In genomic region chrX:48540015-48540350, GRCh38 we compare ENCODE assay signal across 8 cellular contexts. TPM values are rescaled to one million over a fixed set of nuclear protein-coding genes. Genes with fewer than 3 reads are reported as not detected.
A peak's percentile ranks its signal among the peaks of the same experiment; 100 is the strongest.
DNase-seq lines count a peak whose midpoint lies in the region; ATAC-seq and TF ChIP-seq lines count a peak whose summit lies in the region.

No MANE protein-coding gene starts in this region.

- TF ChIP-seq CTCF in RWPE1 (conservative IDR thresholded peaks at IDR 0.05; ENCODE audit: low read depth) (no peak), smooth muscle cell (IDR thresholded peaks at IDR 0.05; ENCODE audit: borderline replicate concordance, insufficient read depth, poor library complexity, severe bottlenecking) (no peak)

- H3K36me3 ChIP-seq in iPS DF 6.9 (ENCODE audit: control insufficient read depth, insufficient read depth, low read length) (no peaks in the 10 kb centered on the region), smooth muscle cell (ENCODE audit: low read depth) (no peaks in the 10 kb centered on the region)

- H3K27ac ChIP-seq in RWPE1 (peak overlapping the region; percentile 84), iPS DF 6.9 (ENCODE audit: low read length) (no peak overlapping the region), smooth muscle cell (ENCODE audit: low read depth) (peak overlapping the region; percentile 57)

- CTCF ChIA-PET in RWPE1 (lab: Yijun Ruan, JAX) = interaction anchor here (0.6 to 1.5 kb wide), 4 partner anchors 9 to 791 kb away, joined by 3 to 6 read pairs (median 4); partner anchors contain the start of gene RBM3

- H3K4me1 ChIP-seq in iPS DF 6.9 (ENCODE audit: control insufficient read depth, insufficient read depth, low read length) (peaks cover 1% of the 10 kb centered on the region), smooth muscle cell (ENCODE audit: low read depth) (no peaks in the 10 kb centered on the region)

- H3K27me3 ChIP-seq in iPS DF 6.9 (ENCODE audit: control insufficient read depth, insufficient read depth, low read length) (no peaks in the 10 kb centered on the region), smooth muscle cell (ENCODE audit: low read depth) (no peaks in the 10 kb centered on the region)

- peak overlapping the region; percentile 80 for H3K4me2 ChIP-seq in smooth muscle cell

- H3K9me3 ChIP-seq in iPS DF 6.9 (ENCODE audit: control insufficient read depth, insufficient read depth, low read length) = no peaks in the 10 kb centered on the region
- H3K9me3 ChIP-seq in smooth muscle cell (replicated peaks; ENCODE audit: low read depth) = no peaks in the 10 kb centered on the region

- H3K4me3 ChIP-seq in iPS DF 6.9 (ENCODE audit: low read length) = peak overlapping the region; percentile 54; the same call in 1 of the 2 replicates
- peak overlapping the region; percentile 66 for H3K4me3 ChIP-seq in smooth muscle cell

- no peaks in the 10 kb centered on the region for H3K79me2 ChIP-seq in smooth muscle cell (ENCODE audit: low read depth)

- H4K20me1 ChIP-seq in smooth muscle cell (ENCODE audit: low read depth) = no peaks in the 10 kb centered on the region

- H3F3A ChIP-seq in smooth muscle cell (ENCODE audit: low read depth) = no peaks in the 10 kb centered on the region

- no CpG with 5 or more reads among the region's 12 CpGs for WGBS in iPS DF 6.9 (ENCODE audit: insufficient coverage, insufficient read length)
- 35% methylated on average over 12 of the region's 12 CpGs for WGBS in smooth muscle cell (ENCODE audit: low lambda C conversion rate)

- peak; percentile 35 for ATAC-seq in HG03064 (IDR thresholded peaks at IDR 0.05; ENCODE audit: low read depth, unreplicated experiment)

- no peak overlapping the region for H2AFZ ChIP-seq in smooth muscle cell (ENCODE audit: low read depth)

- POLR2A ChIA-PET in RWPE1 (lab: Yijun Ruan, JAX; ENCODE audit: low non-redundant PET) = interaction anchor here (0.6 to 1.2 kb wide), 2 partner anchors 34 to 38 kb away, joined by 3 to 4 read pairs; partner anchors contain the start of gene RBM3

- H3K9ac ChIP-seq in smooth muscle cell (ENCODE audit: low read depth) = peak overlapping the region; percentile 82

- peak; percentile 33 for DNase-seq in activated T-cell treated with anti-CD3 and anti-CD28 coated beads for 1 hour (ENCODE audit: low read depth)
- no peak for DNase-seq in activated T-cell treated with anti-CD3 and anti-CD28 coated beads, Interleukin-2, amount 50 U/mL, for 1 hour
- DNase-seq in RWPE1 (ENCODE audit: low spot score) = peak; percentile 54
- DNase-seq in amniotic epithelial cell (ENCODE audit: low read depth) = peak; percentile 45
- DNase-seq in iPS DF 6.9 (ENCODE audit: low read depth, low spot score) = no peak
- no peak for DNase-seq in smooth muscle cell (lab: John Stamatoyannopoulos, UW; ENCODE audit: unreplicated experiment)
- no peak for DNase-seq in middle frontal gyrus (ENCODE audit: extremely low spot score, low spot score)

RNA-seq across cellular contexts. Expression of gene TBC1D25, which starts 0.5 kb away (rescaled TPM):
- total RNA-seq in smooth muscle cell = 3.8 and 4.5 TPM in 2 replicates
- 9.7 and 9.8 TPM in 2 replicates for polyA plus RNA-seq in smooth muscle cell

RNA-seq across cellular contexts. Expression of gene EBP, which starts 18.4 kb away (rescaled TPM):
- 49.1 and 63.0 TPM in 2 replicates for total RNA-seq in smooth muscle cell
- polyA plus RNA-seq in smooth muscle cell = 85.5 and 99.8 TPM in 2 replicates

RNA-seq across cellular contexts. Expression of gene PORCN, which starts 31.2 kb away (rescaled TPM):
- 25.1 and 25.5 TPM in 2 replicates for total RNA-seq in smooth muscle cell
- 14.8 and 23.2 TPM in 2 replicates for polyA plus RNA-seq in smooth muscle cell

RNA-seq across cellular contexts. Expression of gene RBM3, which starts 34.3 kb away (rescaled TPM):
- 110 and 156 TPM in 2 replicates for total RNA-seq in smooth muscle cell
- 111 and 116 TPM in 2 replicates for polyA plus RNA-seq in smooth muscle cell

RNA-seq across cellular contexts. Expression of gene WDR13, which starts 57.3 kb away (rescaled TPM):
- total RNA-seq in smooth muscle cell = 46.9 and 55.3 TPM in 2 replicates
- polyA plus RNA-seq in smooth muscle cell = 113 and 133 TPM in 2 replicates

Comparison
In these comparisons a context has a peak if more than half of its experiments do, and no peak if none do; other contexts are left out.
1. DNase-seq: peak in activated T-cell treated with anti-CD3 and anti-CD28 coated beads for 1 hour (single experiment), RWPE1 (single experiment) and amniotic epithelial cell (single experiment); none in activated T-cell treated with anti-CD3 and anti-CD28 coated beads, Interleukin-2, amount 50 U/mL, for 1 hour (single experiment), iPS DF 6.9 (single experiment), smooth muscle cell (single experiment) and middle frontal gyrus (single experiment).